Comparison of ENCODE assay signal across 24 cellular contexts in the genomic region with DNA sequence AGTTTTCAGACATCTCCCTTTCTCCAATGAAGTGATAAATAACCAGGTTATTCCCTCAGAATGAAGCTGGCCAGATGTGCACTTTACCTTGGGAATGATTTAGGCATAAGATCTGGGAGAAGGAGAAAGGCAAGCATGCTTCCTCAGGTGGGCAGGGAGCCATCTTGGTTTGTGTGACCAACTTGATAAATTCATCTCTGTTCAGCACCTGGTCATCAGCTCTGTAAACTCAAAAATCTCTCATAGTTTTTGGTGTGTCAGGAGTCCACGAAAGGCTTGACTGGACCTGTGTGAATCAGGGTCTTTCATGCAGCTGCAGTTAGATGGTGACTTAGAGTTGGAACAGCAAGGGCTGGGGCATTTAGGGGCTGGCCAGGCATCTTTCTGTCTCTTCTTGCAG. TPM values are rescaled to one million over a fixed set of nuclear protein-coding genes. Genes with fewer than 3 reads are reported as not detected.
"Had no signal": no experiment of that assay in that cellular context is flagged by ENCODE, and none has a peak within 500 bp of the region (broad histone marks: within the 10 kb centered on the region; RNA-seq: fewer than 3 reads in every experiment).

No MANE protein-coding gene starts in this region.

- H3K27me3 ChIP-seq: colonic mucosa, esophagus squamous epithelium, gastroesophageal sphincter, hepatocyte, testis, transverse colon had no signal

- H3K36me3 Mint-ChIP-seq: naive thymus-derived CD8-positive, alpha-beta T cell had no signal

- H3K36me3 ChIP-seq: colonic mucosa, esophagus squamous epithelium, gastroesophageal sphincter, transverse colon had no signal

- H3K27ac Mint-ChIP-seq: naive thymus-derived CD8-positive, alpha-beta T cell; stimulated activated naive B cell treated with anti-CD40 and anti-IgM and Interleukin-4, amounts not matched to agents 10 μg/mL and 1 μg/mL and 100 μg/mL, for 72 hours; stimulated activated naive CD8-positive, alpha-beta T cell treated with anti-CD3 and anti-CD28 coated beads, Interleukin-15, amount 100 ng/mL, for 72 hours had no signal

- FAIRE-seq: kidney had no signal

- H3K4me3 ChIP-seq: colonic mucosa, esophagus squamous epithelium, gastroesophageal sphincter, hepatocyte, lung, psoas muscle, testis, transverse colon had no signal

- DNase-seq: cerebellar nuclear complex; colonic mucosa; dermis blood vessel endothelial cell; esophagus squamous epithelium; foreskin fibroblast; glutamatergic neuron; kidney; left colon; left ventricle myocardium superior; naive thymus-derived CD8-positive, alpha-beta T cell; nucleus accumbens; psoas muscle; retina; stimulated activated CD4-positive, alpha-beta T cell treated with anti-CD3 and anti-CD28 coated beads, Interleukin-2, amount 100 ng/mL, for 24 hours; stimulated activated CD4-positive, alpha-beta T cell treated with anti-CD3 and anti-CD28 coated beads, Interleukin-4, amount 100 ng/mL, for 4 hours; stimulated activated naive B cell treated with anti-CD40 and anti-IgM and Interleukin-4, amounts not matched to agents 10 μg/mL and 1 μg/mL and 100 μg/mL, for 72 hours; stimulated activated naive CD8-positive, alpha-beta T cell treated with anti-CD3 and anti-CD28 coated beads, Interleukin-15, amount 100 ng/mL, for 72 hours; testis; transverse colon had no signal

- H3K9me3 ChIP-seq: colonic mucosa, esophagus squamous epithelium, gastroesophageal sphincter, psoas muscle, testis, transverse colon had no signal

- H3K4me1 ChIP-seq: colonic mucosa, psoas muscle, transverse colon had no signal

- H3K9me3 Mint-ChIP-seq: naive thymus-derived CD8-positive, alpha-beta T cell; neural crest cell; stimulated activated naive B cell treated with anti-CD40 and anti-IgM and Interleukin-4, amounts not matched to agents 10 μg/mL and 1 μg/mL and 100 μg/mL, for 72 hours; stimulated activated naive CD8-positive, alpha-beta T cell treated with anti-CD3 and anti-CD28 coated beads, Interleukin-15, amount 100 ng/mL, for 72 hours had no signal

- H3K27ac ChIP-seq: colonic mucosa, esophagus squamous epithelium, gastroesophageal sphincter, psoas muscle, transverse colon had no signal

- ATAC-seq: gastroesophageal sphincter; left colon; left ventricle myocardium superior; naive thymus-derived CD8-positive, alpha-beta T cell; psoas muscle; sciatic nerve; stimulated activated naive B cell treated with anti-CD40 and anti-IgM and Interleukin-4, amounts not matched to agents 10 μg/mL and 1 μg/mL and 100 μg/mL, for 72 hours; stimulated activated naive CD8-positive, alpha-beta T cell treated with anti-CD3 and anti-CD28 coated beads, Interleukin-15, amount 100 ng/mL, for 72 hours had no signal

- H3K4me3 Mint-ChIP-seq: naive thymus-derived CD8-positive, alpha-beta T cell; neural crest cell; stimulated activated naive B cell treated with anti-CD40 and anti-IgM and Interleukin-4, amounts not matched to agents 10 μg/mL and 1 μg/mL and 100 μg/mL, for 72 hours; stimulated activated naive CD8-positive, alpha-beta T cell treated with anti-CD3 and anti-CD28 coated beads, Interleukin-15, amount 100 ng/mL, for 72 hours had no signal

- H3K4me1 Mint-ChIP-seq: naive thymus-derived CD8-positive, alpha-beta T cell; neural crest cell; stimulated activated naive B cell treated with anti-CD40 and anti-IgM and Interleukin-4, amounts not matched to agents 10 μg/mL and 1 μg/mL and 100 μg/mL, for 72 hours; stimulated activated naive CD8-positive, alpha-beta T cell treated with anti-CD3 and anti-CD28 coated beads, Interleukin-15, amount 100 ng/mL, for 72 hours had no signal

RNA-seq across cellular contexts. Expression of gene ENPP1, which starts 24.5 kb away (rescaled TPM):
- polyA plus RNA-seq: naive thymus-derived CD8-positive, alpha-beta T cell had no signal
